Comparison of ENCODE assay signal across 2 cellular contexts in genomic region chr9:38437193-38437823, GRCh38.
TF ChIP-seq lines count a peak whose summit lies in the region.

No MANE protein-coding gene starts in this region.

TF ChIP-seq in GM23338, 12 proteins besides CTCF, POLR2A, EP300 and RAD21:
- TF ChIP-seq STAT1 (IDR thresholded peaks at IDR 0.05; ENCODE audit: unreplicated experiment) (no peak), EZH2 (IDR thresholded peaks at IDR 0.05; ENCODE audit: low read depth, unreplicated experiment) (no peak), REST (IDR thresholded peaks at IDR 0.05; ENCODE audit: unreplicated experiment) (no peak), POLR2AphosphoS5 (IDR thresholded peaks at IDR 0.05; ENCODE audit: low read depth) (no peak), ZNF331 (CRISPR knock-in tag; IDR thresholded peaks at IDR 0.05; ENCODE audit: low read depth) (no peak)

TF ChIP-seq in HepG2, 621 proteins besides CTCF, POLR2A, EP300 and RAD21 (continues in another document):
- no peak for TF ChIP-seq DZIP1 (CRISPR knock-in tag; IDR thresholded peaks at IDR 0.05)
- no peak for TF ChIP-seq ZNF678 (CRISPR knock-in tag; IDR thresholded peaks at IDR 0.05)
- TF ChIP-seq SALL1 (CRISPR knock-in tag; IDR thresholded peaks at IDR 0.05), result peak; percentile 84
- no peak for TF ChIP-seq ZNF557 (CRISPR knock-in tag; IDR thresholded peaks at IDR 0.05)
- peak; percentile 92; the same call in 1 of the 2 replicates for TF ChIP-seq ZNF292 (CRISPR knock-in tag; IDR thresholded peaks at IDR 0.05; ENCODE audit: borderline replicate concordance, low read depth)
- TF ChIP-seq ZNF619 (CRISPR knock-in tag; IDR thresholded peaks at IDR 0.05), result no peak
- no peak for TF ChIP-seq ZFP41 (CRISPR knock-in tag; IDR thresholded peaks at IDR 0.05; ENCODE audit: borderline replicate concordance)
- no peak for TF ChIP-seq KDM3A (CRISPR knock-in tag; IDR thresholded peaks at IDR 0.05; ENCODE audit: low read depth)
- no peak for TF ChIP-seq IRF1 (CRISPR knock-in tag; IDR thresholded peaks at IDR 0.05; ENCODE audit: low read depth)
- TF ChIP-seq THAP8 (CRISPR knock-in tag; IDR thresholded peaks at IDR 0.05; ENCODE audit: borderline replicate concordance), result no peak
- TF ChIP-seq SP1 (IDR thresholded peaks at IDR 0.05), result no peak
- TF ChIP-seq SP1 (CRISPR knock-in tag; IDR thresholded peaks at IDR 0.05), result no peak
- TF ChIP-seq TCF12 (IDR thresholded peaks at IDR 0.05), result no peak
- no peak for TF ChIP-seq TCF12 (CRISPR knock-in tag; IDR thresholded peaks at IDR 0.05)
- no peak for TF ChIP-seq SMARCE1 (IDR thresholded peaks at IDR 0.05; ENCODE audit: borderline replicate concordance)
- 0 out of 2 replicates have a peak, but pooled peaks have one; percentile 22 for TF ChIP-seq ZNF564 (CRISPR knock-in tag; IDR thresholded peaks at IDR 0.05)
- no peak for TF ChIP-seq ZNF639 (CRISPR knock-in tag; conservative IDR thresholded peaks at IDR 0.05)
- TF ChIP-seq ZBTB7A (CRISPR knock-in tag; IDR thresholded peaks at IDR 0.05), result no peak
- TF ChIP-seq GPN1 (CRISPR knock-in tag; IDR thresholded peaks at IDR 0.05; ENCODE audit: borderline replicate concordance), result no peak
- no peak for TF ChIP-seq ZNF138 (CRISPR knock-in tag; IDR thresholded peaks at IDR 0.05; ENCODE audit: low read depth)
- TF ChIP-seq CERS6 (CRISPR knock-in tag; IDR thresholded peaks at IDR 0.05), result no peak
- TF ChIP-seq MLXIP (CRISPR knock-in tag; IDR thresholded peaks at IDR 0.05; ENCODE audit: borderline replicate concordance), result no peak
- TF ChIP-seq ZC3H4 (CRISPR knock-in tag; IDR thresholded peaks at IDR 0.05; ENCODE audit: borderline replicate concordance), result no peak
- peak; percentile 63 for TF ChIP-seq ZBED4 (CRISPR knock-in tag; IDR thresholded peaks at IDR 0.05; ENCODE audit: borderline replicate concordance)
- TF ChIP-seq ZNF326 (CRISPR knock-in tag; IDR thresholded peaks at IDR 0.05; ENCODE audit: borderline replicate concordance), result no peak
- no peak for TF ChIP-seq PAF1 (CRISPR knock-in tag; IDR thresholded peaks at IDR 0.05)
- peak; percentile 63; the same call in 1 of the 2 replicates for TF ChIP-seq ARID4A (CRISPR knock-in tag; IDR thresholded peaks at IDR 0.05; ENCODE audit: borderline replicate concordance)
- TF ChIP-seq ZNF567 (CRISPR knock-in tag; IDR thresholded peaks at IDR 0.05; ENCODE audit: borderline replicate concordance), result no peak
- no peak for TF ChIP-seq SNAPC5 (CRISPR knock-in tag; IDR thresholded peaks at IDR 0.05; ENCODE audit: borderline replicate concordance)
- peak; percentile 57; the same call in 1 of the 2 replicates for TF ChIP-seq ZFP1 (CRISPR knock-in tag; IDR thresholded peaks at IDR 0.05)
- no peak for TF ChIP-seq HNRNPLL (IDR thresholded peaks at IDR 0.05; ENCODE audit: low read depth, low read length, poor library complexity, severe bottlenecking)
- no peak for TF ChIP-seq HMG20B (CRISPR knock-in tag; conservative IDR thresholded peaks at IDR 0.05)
- 0 out of 2 replicates have a peak, but pooled peaks have one; percentile 18 for TF ChIP-seq IKZF5 (CRISPR knock-in tag; IDR thresholded peaks at IDR 0.05)
- no peak for TF ChIP-seq RBM39 (IDR thresholded peaks at IDR 0.05; ENCODE audit: low read depth, low read length, poor library complexity, severe bottlenecking)
- no peak for TF ChIP-seq ZNF496 (CRISPR knock-in tag; IDR thresholded peaks at IDR 0.05; ENCODE audit: insufficient replicate concordance)
- no peak; the same call in 1 of the 2 replicates for TF ChIP-seq DMAP1 (CRISPR knock-in tag; IDR thresholded peaks at IDR 0.05)
- no peak for TF ChIP-seq ESRRA (CRISPR knock-in tag; IDR thresholded peaks at IDR 0.05; ENCODE audit: low read depth)
- peak; percentile 64; the same call in 1 of the 2 replicates for TF ChIP-seq RCOR2 (CRISPR knock-in tag; IDR thresholded peaks at IDR 0.05)
- TF ChIP-seq NR2C2 (CRISPR knock-in tag; IDR thresholded peaks at IDR 0.05; ENCODE audit: borderline replicate concordance), result no peak
- TF ChIP-seq RFX3 (CRISPR knock-in tag; IDR thresholded peaks at IDR 0.05), result no peak
- no peak for TF ChIP-seq HOXA9 (CRISPR knock-in tag; IDR thresholded peaks at IDR 0.05; ENCODE audit: borderline replicate concordance)
- TF ChIP-seq KLF16 (CRISPR knock-in tag; IDR thresholded peaks at IDR 0.05), result peak in 1 of 2 experiments; percentile 76; a peak in 2 of 4 replicates
- TF ChIP-seq PLRG1 (conservative IDR thresholded peaks at IDR 0.05), result no peak
